In the genomic region with DNA sequence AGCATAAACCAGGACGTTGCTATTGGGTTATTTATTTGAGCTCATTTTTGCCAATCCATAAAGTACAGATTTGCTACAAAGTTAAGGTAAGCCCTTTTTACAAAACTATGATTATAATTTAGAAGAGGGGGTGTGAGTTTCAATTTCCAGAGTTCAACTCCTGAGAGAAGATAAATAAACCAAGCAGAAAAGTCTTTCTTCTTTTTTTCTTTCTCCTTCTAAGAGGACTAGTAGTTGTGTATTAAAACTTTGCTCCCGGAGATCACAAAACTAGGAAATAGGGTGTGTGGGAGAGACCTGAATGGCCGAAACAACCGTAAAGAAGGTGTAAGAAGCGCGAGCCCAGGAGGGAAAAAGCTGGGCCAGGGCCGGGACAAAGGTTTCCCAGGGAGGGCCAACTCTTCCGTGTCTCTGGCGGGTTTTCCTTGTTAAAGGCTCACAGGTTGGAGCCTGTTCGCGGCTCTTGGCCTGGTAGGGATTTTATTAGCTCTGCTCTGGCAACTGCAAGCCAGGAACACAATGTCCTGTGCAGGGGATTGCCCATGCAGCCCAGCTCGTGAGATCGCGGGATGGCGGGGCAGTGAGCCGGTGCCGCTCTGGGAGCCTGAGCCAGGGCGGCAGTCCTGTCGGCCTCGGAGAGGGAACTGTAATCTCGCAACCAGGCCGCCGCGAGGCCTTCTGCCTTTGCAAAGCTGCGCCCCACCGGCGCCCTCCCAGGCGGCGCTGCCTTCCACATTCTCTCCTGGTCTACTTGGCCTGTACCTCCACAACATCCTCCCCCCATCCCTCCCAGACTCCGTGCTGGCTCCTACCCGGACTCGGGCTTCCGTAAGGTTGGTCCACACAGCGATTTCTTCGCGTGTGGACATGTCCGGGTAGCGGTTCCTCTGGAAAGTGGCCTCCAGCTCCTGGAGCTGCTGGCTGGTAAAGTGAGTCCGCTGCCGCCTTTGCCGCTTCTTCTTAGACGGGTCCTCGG, we compare ENCODE assay signal across 9 cellular contexts. TPM values are rescaled to one million over a fixed set of nuclear protein-coding genes. Genes with fewer than 3 reads are reported as not detected.
DNase-seq lines count a peak whose midpoint lies in the region; ATAC-seq and TF ChIP-seq lines count a peak whose summit lies in the region.
"Had no signal": no experiment of that assay in that cellular context is flagged by ENCODE, and none has a peak within 500 bp of the region (broad histone marks: within the 10 kb centered on the region; RNA-seq: fewer than 3 reads in every experiment).

No MANE protein-coding gene starts in this region.

- peak; percentile 25; the same call in 1 of the 2 replicates for TF ChIP-seq CTCF in BE2C (IDR thresholded peaks at IDR 0.05; ENCODE audit: low read depth, low read length)

- no peak overlapping the region for H4K8ac ChIP-seq in mesendoderm (ENCODE audit: low read depth, low read length)

- H2AK5ac ChIP-seq in mesendoderm (ENCODE audit: low read length), result no peak overlapping the region

- H3K9ac ChIP-seq in mesendoderm (ENCODE audit: low read length), result peak overlapping the region; percentile 100

- H4K5ac ChIP-seq in mesendoderm (ENCODE audit: low read length), result peak overlapping the region; percentile 15

- peak overlapping the region; percentile 40 for H3K4me2 ChIP-seq in mesendoderm (ENCODE audit: low read length)

- H3K36me3 Mint-ChIP-seq in central memory CD8-positive, alpha-beta T cell (ENCODE audit: insufficient read depth), result peaks cover 6% of the 10 kb centered on the region

- no peaks in the 10 kb centered on the region for H3K79me1 ChIP-seq in mesendoderm (ENCODE audit: low read length)

- H3K9me3 ChIP-seq in BE2C, result peaks cover 3% of the 10 kb centered on the region; the same call in 1 of the 2 replicates

- no peaks in the 10 kb centered on the region for H3K9me3 Mint-ChIP-seq in central memory CD8-positive, alpha-beta T cell

- H3K56ac ChIP-seq in mesendoderm (ENCODE audit: low read length), result peak overlapping the region; percentile 100

- WGBS in mesendoderm (ENCODE audit: extremely low coverage, insufficient coverage, low lambda C conversion rate), result no CpG with 5 or more reads among the region's 43 CpGs

- H3K18ac ChIP-seq in mesendoderm (ENCODE audit: low read length), result peak overlapping the region; percentile 88

- H3K4me3 Mint-ChIP-seq in central memory CD8-positive, alpha-beta T cell, result peak overlapping the region; percentile 18

- peak overlapping the region; percentile 59 for H3K23ac ChIP-seq in mesendoderm (ENCODE audit: low read length)

- no peak overlapping the region for H2BK15ac ChIP-seq in mesendoderm (replicated peaks; ENCODE audit: low read depth)

- H3K79me2 ChIP-seq in mesendoderm (ENCODE audit: control insufficient read depth, insufficient read depth, low read length), result peaks cover 51% of the 10 kb centered on the region

- peaks cover 100% of the 10 kb centered on the region for H3K27me3 ChIP-seq in BE2C
- H3K27me3 ChIP-seq in mesendoderm (ENCODE audit: insufficient read depth, low read length, poor library complexity), result no peaks in the 10 kb centered on the region

- peak overlapping the region; percentile 94 for H3K27ac ChIP-seq in mesendoderm (ENCODE audit: low read depth, low read length)

- H2BK120ac ChIP-seq in mesendoderm (ENCODE audit: low read depth, low read length), result no peak overlapping the region

- H3K27ac Mint-ChIP-seq in central memory CD8-positive, alpha-beta T cell (ENCODE audit: low read depth), result no peak overlapping the region

- peaks cover 100% of the 10 kb centered on the region for H3K27me3 Mint-ChIP-seq in central memory CD8-positive, alpha-beta T cell

- H3K4me3 ChIP-seq in BE2C (ENCODE audit: low read depth, low read length), result peak overlapping the region; percentile 25; the same call in 1 of the 2 replicates
- peak overlapping the region; percentile 78 for H3K4me3 ChIP-seq in mesendoderm (ENCODE audit: low read length)

- H3K36me3 ChIP-seq in BE2C (no peaks in the 10 kb centered on the region), mesendoderm (ENCODE audit: control insufficient read depth, insufficient read depth, low read length) (no peaks in the 10 kb centered on the region)

- peak overlapping the region; percentile 89 for H2BK5ac ChIP-seq in mesendoderm (ENCODE audit: low read length)

- H3K4me1 Mint-ChIP-seq in central memory CD8-positive, alpha-beta T cell, result peaks cover 12% of the 10 kb centered on the region

- H3K4ac ChIP-seq in mesendoderm (ENCODE audit: low read depth, low read length), result peak overlapping the region; percentile 86

- ATAC-seq in HG02759 (IDR thresholded peaks at IDR 0.05; ENCODE audit: unreplicated experiment), result peak; percentile 53
- no peak for ATAC-seq in central memory CD8-positive, alpha-beta T cell (replicated peaks; ENCODE audit: extremely low read depth, poor library complexity, severe bottlenecking)
- no peak for ATAC-seq in HG03108 (IDR thresholded peaks at IDR 0.05; ENCODE audit: unreplicated experiment)

- DNase-seq in BE2C, result peak; percentile 57
- no peak for DNase-seq in central memory CD8-positive, alpha-beta T cell (ENCODE audit: low spot score in 2 of 2)
- peak; percentile 89 for DNase-seq in mesendoderm
- no peak for DNase-seq in EL
- no peak for DNase-seq in NCI-H748 treated with DMSO at 0.1 percent for 48 hours (lab: John Stamatoyannopoulos, UW)
- no peak for DNase-seq in NK-92 treated with Interleukin-12 subunit alpha and Interleukin-12 subunit beta, amount 100 ng/mL, for 24 hours (lab: John Stamatoyannopoulos, UW)
- DNase-seq: stimulated activated CD8-positive, alpha-beta memory T cell treated with anti-CD3 and anti-CD28 coated beads, Interleukin-4, amount 100 ng/mL, for 48 hours had no signal

- H3K4me1 ChIP-seq in BE2C (no peaks in the 10 kb centered on the region), mesendoderm (ENCODE audit: control insufficient read depth, low read depth, low read length) (peaks cover 5% of the 10 kb centered on the region)

RNA-seq across cellular contexts. Expression of gene PITX2, which starts 2.2 kb away (rescaled TPM):
- polyA plus RNA-seq in BE2C (2012; ENCODE audit: insufficient read depth, insufficient read length, low read depth), result 0.28 TPM
- 81.8 TPM for polyA plus RNA-seq in mesendoderm (2013, experiment 1 of 2)
- polyA plus RNA-seq in mesendoderm (2013, experiment 2 of 2), result 77.4 TPM

Comparison
In these comparisons a context has a peak if more than half of its experiments do, and no peak if none do; other contexts are left out.
1. DNase-seq: peak in BE2C (single experiment) and mesendoderm (single experiment); none in central memory CD8-positive, alpha-beta T cell (0 of 2), EL (single experiment), NCI-H748 treated with DMSO at 0.1 percent for 48 hours (single experiment) and NK-92 treated with Interleukin-12 subunit alpha and Interleukin-12 subunit beta, amount 100 ng/mL, for 24 hours (single experiment).